In the genomic region with DNA sequence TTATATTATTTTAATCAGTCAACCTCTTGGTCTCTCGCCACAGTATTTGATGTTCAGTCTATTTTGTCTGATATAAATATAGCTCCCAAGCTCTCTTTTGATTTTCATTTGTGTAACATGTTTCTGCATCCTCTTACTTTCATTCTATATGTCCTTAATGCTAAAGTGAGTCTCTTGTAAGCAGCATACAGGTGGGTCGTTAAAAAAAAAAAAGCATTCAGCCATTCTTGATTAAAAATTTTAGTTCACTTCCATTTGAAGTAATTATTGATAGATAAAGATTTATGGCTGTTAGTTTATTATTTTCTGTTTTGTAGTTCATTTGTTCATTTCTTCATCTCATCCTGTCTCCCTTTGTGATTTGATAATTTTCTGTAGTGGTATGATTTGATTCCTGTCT, we compare ENCODE assay signal across 9 cellular contexts.
"Had no signal": no experiment of that assay in that cellular context is flagged by ENCODE, and none has a peak within 500 bp of the region (broad histone marks: within the 10 kb centered on the region; RNA-seq: fewer than 3 reads in every experiment).

No MANE protein-coding gene starts in this region.

- H3K36me3 Mint-ChIP-seq: IgD-negative memory B cell had no signal

- H3K4me2 ChIP-seq: GM23338 had no signal

- H3K27me3 Mint-ChIP-seq: IgD-negative memory B cell had no signal

- DNase-seq: H9, HCEC 1CT, KG1 had no signal

- H3K9me3 Mint-ChIP-seq: GM23338 had no signal

- H3K27ac Mint-ChIP-seq: GM23338, H9, IgD-negative memory B cell had no signal

- FAIRE-seq: H1, H54, HepG2 had no signal

- ATAC-seq: GM23338, HepG2 had no signal

- H3K4me3 ChIP-seq: GM23338 had no signal

- H3K4me1 Mint-ChIP-seq: GM23338, H9, IgD-negative memory B cell had no signal

- H2AFZ ChIP-seq: GM23338 had no signal

- H3K4me3 Mint-ChIP-seq: GM23338, H9, IgD-negative memory B cell had no signal

- H3K27ac ChIP-seq: HL-60 had no signal
